Comparison of ENCODE assay signal across 8 cellular contexts in genomic region chr3:142447308-142447851, GRCh38. TPM values are rescaled to one million over a fixed set of nuclear protein-coding genes. Genes with fewer than 3 reads are reported as not detected.
DNase-seq lines count a peak whose midpoint lies in the region; ATAC-seq, FAIRE-seq and TF ChIP-seq lines count a peak whose summit lies in the region.

No MANE protein-coding gene starts in this region.

- H3K4me1 Mint-ChIP-seq in T-cell: peaks cover 50 to 59% (median 51%) of the 10 kb centered on the region in 3 donors

- H3K4me3 ChIP-seq in left ventricle myocardium inferior (peak overlapping the region; percentile 88), psoas muscle (peak overlapping the region; percentile 98)

- TF ChIP-seq POLR2A in GM12892 (IDR thresholded peaks at IDR 0.05; ENCODE audit: low read depth, low read length): no peak

- WGBS in psoas muscle, 3 donors: 0 to 1% (median 0%) methylated on average over 32 to 35 of the region's 35 CpGs

- H3K36me3 Mint-ChIP-seq in T-cell: peaks cover 18% of the 10 kb centered on the region

- peaks cover 52% of the 10 kb centered on the region for H3K4me1 ChIP-seq in left ventricle myocardium inferior
- H3K4me1 ChIP-seq in psoas muscle: peaks cover 28% of the 10 kb centered on the region

- H3K9me3 Mint-ChIP-seq in T-cell: no peaks in the 10 kb centered on the region

- H3K27me3 Mint-ChIP-seq in T-cell: no peaks in the 10 kb centered on the region

- H3K27ac ChIP-seq in left ventricle myocardium inferior (replicated peaks): peak overlapping the region; percentile 95
- peak overlapping the region; percentile 98 for H3K27ac ChIP-seq in psoas muscle

- peak overlapping the region; percentile 99 to 100 (median 99) for H3K4me3 Mint-ChIP-seq in T-cell

- POLR2A ChIA-PET in T-cell (lab: Charles Lee): interaction anchor here (0.6 to 1.4 kb wide), 5 partner anchors 131 to 1527 kb away, joined by 3 to 5 read pairs (median 4); partner anchors contain the start of gene ATR (in 1 of the 2)

- CTCF ChIA-PET in T-cell (lab: Charles Lee): no interaction called here

- ATAC-seq in GM21360 (IDR thresholded peaks at IDR 0.05; ENCODE audit: unreplicated experiment) (peak; percentile 31), T-cell (replicated peaks in 1 of 4) (peak; percentile 43 to 59 (median 49)), psoas muscle (peak; percentile 31 to 66 (median 49))

- TF ChIP-seq CTCF in left ventricle myocardium inferior (IDR thresholded peaks at IDR 0.05; ENCODE audit: borderline replicate concordance) (no peak), psoas muscle (IDR thresholded peaks at IDR 0.05) (no peak)

- H3K36me3 ChIP-seq in left ventricle myocardium inferior (peaks cover 6% of the 10 kb centered on the region), psoas muscle (ENCODE audit: insufficient read depth in 1 of 2, low read depth in 1 of 2) (peaks cover 0 to 16% of the 10 kb centered on the region in 2 donors)

- intact Hi-C loops in left ventricle myocardium inferior (cut with micrococcal nuclease) (no loop called here), psoas muscle (cut with DNase I) (loop anchor here in 1 of 2 donors (10.0 kb wide), 1 partner anchor 713 kb away; the partner anchor contains the start of gene RNF7)

- H3K9me3 ChIP-seq in left ventricle myocardium inferior (replicated peaks) (no peaks in the 10 kb centered on the region), psoas muscle (no peaks in the 10 kb centered on the region)

- FAIRE-seq in GM12892 (lab: Jason Lieb, UNC): no peak

- H3K27ac Mint-ChIP-seq in T-cell: peak overlapping the region; percentile 99

- DNase-seq in CMK (ENCODE audit: low read depth) (peak; percentile 12), HS-27A (ENCODE audit: low read depth) (peak; percentile 17), T-cell (peak in 33 of 34 experiments; percentile 4 to 57 (median 30)), amniotic stem cell (lab: John Stamatoyannopoulos, UW) (peak; percentile 4), left ventricle myocardium inferior (peak; percentile 22), psoas muscle (peak; percentile 25 to 68), GM12892 (ENCODE audit: insufficient read length) (no peak)

- H3K27me3 ChIP-seq in left ventricle myocardium inferior (ENCODE audit: low read depth): no peaks in the 10 kb centered on the region
- no peaks in the 10 kb centered on the region for H3K27me3 ChIP-seq in psoas muscle (ENCODE audit: insufficient read depth in 3 of 3, low read length in 2 of 3)

RNA-seq across cellular contexts. Expression of gene XRN1, which starts 0.5 kb away (rescaled TPM):
- total RNA-seq in T-cell (100 to 1,000 TPM in 2 of 5 donors, 10 to 100 TPM in 3; 67.8 to 118 (median 84.0) TPM), left ventricle myocardium inferior (16.1 TPM), psoas muscle (10 to 100 TPM; 26.7 to 46.1 (median 34.4) TPM)
- polyA plus RNA-seq in psoas muscle: 10 to 100 TPM in 1 of 3 donors, 1 to 10 TPM in 2; 3.8 to 17.3 (median 4.6) TPM
- 14.5 TPM for polyA plus RNA-seq in GM12892 (2012; ENCODE audit: missing spikeins)
